ENCODE assay signal across 20 cellular contexts in the genomic region with DNA sequence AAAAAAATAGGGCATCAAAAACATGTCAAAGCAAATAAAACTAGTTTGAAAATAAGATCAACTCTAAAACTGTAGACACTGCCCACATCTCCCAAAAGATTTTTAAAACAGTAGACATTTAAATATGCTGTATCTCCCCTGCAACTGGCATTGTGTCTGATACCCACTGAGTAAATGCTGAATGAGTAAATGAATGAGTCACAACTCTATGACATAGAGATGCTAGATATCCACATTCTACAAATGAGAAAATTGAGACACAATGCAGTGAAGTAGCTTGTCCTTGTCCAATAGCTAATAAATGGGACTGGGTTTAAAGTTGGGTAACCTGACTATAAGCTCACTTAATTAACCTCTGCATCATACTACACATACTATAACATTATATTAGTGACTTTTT. TPM values are rescaled to one million over a fixed set of nuclear protein-coding genes. Genes with fewer than 3 reads are reported as not detected.
DNase-seq lines count a peak whose midpoint lies in the region; ATAC-seq and TF ChIP-seq lines count a peak whose summit lies in the region.
"Had no signal": no experiment of that assay in that cellular context is flagged by ENCODE, and none has a peak within 500 bp of the region (broad histone marks: within the 10 kb centered on the region; RNA-seq: fewer than 3 reads in every experiment).

No MANE protein-coding gene starts in this region.

- ATAC-seq in activated CD8-positive, alpha-beta T cell treated with anti-CD3 and anti-CD28 coated beads for 36 hours, result peak; percentile 61
- no peak for ATAC-seq in activated CD8-positive, alpha-beta T cell treated with anti-CD3 and anti-CD28 coated beads, Interleukin-2, amount 10 ng/mL, durations not matched to agents 7 days and 5 days
- ATAC-seq in stimulated activated naive CD8-positive, alpha-beta T cell treated with anti-CD3 and anti-CD28 coated beads, Interleukin-15, Interleukin-2, amounts not matched to agents 100 U/mL and 50 U/mL, for 24 hours, result peak; percentile 32
- ATAC-seq: upper lobe of right lung had no signal

- no peak for TF ChIP-seq CTCF in activated CD8-positive, alpha-beta T cell treated with anti-CD3 and anti-CD28 coated beads for 36 hours (IDR thresholded peaks at IDR 0.05)
- no peak for TF ChIP-seq CTCF in choroid plexus epithelial cell (conservative IDR thresholded peaks at IDR 0.05; ENCODE audit: low read depth, low read length)

- CTCF ChIA-PET in activated CD8-positive, alpha-beta T cell treated with anti-CD3 and anti-CD28 coated beads for 36 hours (lab: Charles Lee), result no interaction called here
- CTCF ChIA-PET in activated CD8-positive, alpha-beta T cell treated with anti-CD3 and anti-CD28 coated beads, Interleukin-2, amount 10 ng/mL, durations not matched to agents 7 days and 5 days (lab: Charles Lee), result no interaction called here

- no peaks in the 10 kb centered on the region for H3K9me3 Mint-ChIP-seq in activated CD8-positive, alpha-beta T cell treated with anti-CD3 and anti-CD28 coated beads for 36 hours
- no peaks in the 10 kb centered on the region for H3K9me3 Mint-ChIP-seq in activated CD8-positive, alpha-beta T cell treated with anti-CD3 and anti-CD28 coated beads, Interleukin-2, amount 10 ng/mL, durations not matched to agents 7 days and 5 days (ENCODE audit: insufficient read depth)
- H3K9me3 Mint-ChIP-seq: activated CD4-positive, alpha-beta T cell treated with anti-CD3 and anti-CD28 coated beads, Interleukin-2, amount 10 ng/mL, durations not matched to agents 24 days and 14 days; activated naive CD4-positive, alpha-beta T cell treated with anti-CD3 and anti-CD28 coated beads, Interleukin-2, amount 50 U/mL, for 72 hours; neural progenitor cell had no signal

- intact Hi-C loops in activated CD8-positive, alpha-beta T cell treated with anti-CD3 and anti-CD28 coated beads for 36 hours (cut with micrococcal nuclease), result no loop called here

- no peak overlapping the region for H3K27ac Mint-ChIP-seq in activated CD8-positive, alpha-beta T cell treated with anti-CD3 and anti-CD28 coated beads for 36 hours
- no peak overlapping the region for H3K27ac Mint-ChIP-seq in activated CD8-positive, alpha-beta T cell treated with anti-CD3 and anti-CD28 coated beads, Interleukin-2, amount 10 ng/mL, durations not matched to agents 7 days and 5 days
- H3K27ac Mint-ChIP-seq: activated CD4-positive, alpha-beta T cell treated with anti-CD3 and anti-CD28 coated beads, Interleukin-2, amount 10 ng/mL, durations not matched to agents 24 days and 14 days; activated naive CD4-positive, alpha-beta T cell treated with anti-CD3 and anti-CD28 coated beads, Interleukin-2, amount 50 U/mL, for 72 hours; IgD-negative memory B cell; neural progenitor cell had no signal

- peaks cover 28% of the 10 kb centered on the region for H3K27me3 Mint-ChIP-seq in activated CD8-positive, alpha-beta T cell treated with anti-CD3 and anti-CD28 coated beads for 36 hours
- H3K27me3 Mint-ChIP-seq in activated CD8-positive, alpha-beta T cell treated with anti-CD3 and anti-CD28 coated beads, Interleukin-2, amount 10 ng/mL, durations not matched to agents 7 days and 5 days (ENCODE audit: low read depth), result peaks cover 20% of the 10 kb centered on the region

- H3K4me3 Mint-ChIP-seq in activated CD8-positive, alpha-beta T cell treated with anti-CD3 and anti-CD28 coated beads for 36 hours, result no peak overlapping the region
- no peak overlapping the region for H3K4me3 Mint-ChIP-seq in activated CD8-positive, alpha-beta T cell treated with anti-CD3 and anti-CD28 coated beads, Interleukin-2, amount 10 ng/mL, durations not matched to agents 7 days and 5 days
- H3K4me3 Mint-ChIP-seq: activated CD4-positive, alpha-beta T cell treated with anti-CD3 and anti-CD28 coated beads, Interleukin-2, amount 10 ng/mL, durations not matched to agents 24 days and 14 days; IgD-negative memory B cell; neural progenitor cell had no signal

- no peak for DNase-seq in activated CD8-positive, alpha-beta T cell treated with anti-CD3 and anti-CD28 coated beads for 36 hours
- no peak for DNase-seq in activated CD8-positive, alpha-beta T cell treated with anti-CD3 and anti-CD28 coated beads, Interleukin-2, amount 10 ng/mL, durations not matched to agents 7 days and 5 days
- DNase-seq in RKO (ENCODE audit: low spot score), result peak; percentile 61
- peak; percentile 23 for DNase-seq in choroid plexus epithelial cell (ENCODE audit: low read depth)
- DNase-seq in stimulated activated naive CD8-positive, alpha-beta T cell treated with anti-CD3 and anti-CD28 coated beads, Interleukin-15, Interleukin-2, amounts not matched to agents 100 U/mL and 50 U/mL, for 24 hours, result no peak
- no peak for DNase-seq in activated naive CD4-positive, alpha-beta T cell treated with Interleukin-2 at 50 U/mL for 16 hours
- DNase-seq in cerebellar cortex (ENCODE audit: low spot score), result no peak
- DNase-seq in midbrain (lab: John Stamatoyannopoulos, UW), result no peak
- DNase-seq: activated CD4-positive, alpha-beta T cell treated with anti-CD3 and anti-CD28 coated beads, Interleukin-2, amount 10 ng/mL, durations not matched to agents 24 days and 14 days; DMS79; hypothalamus; NCI-H1048; NCI-H748 treated with DMSO at 0.1 percent for 48 hours; PC-9; stomach; upper lobe of right lung had no signal

- no peaks in the 10 kb centered on the region for H3K36me3 Mint-ChIP-seq in activated CD8-positive, alpha-beta T cell treated with anti-CD3 and anti-CD28 coated beads for 36 hours (ENCODE audit: low read depth)
- H3K36me3 Mint-ChIP-seq in activated CD8-positive, alpha-beta T cell treated with anti-CD3 and anti-CD28 coated beads, Interleukin-2, amount 10 ng/mL, durations not matched to agents 7 days and 5 days (ENCODE audit: low read depth), result no peaks in the 10 kb centered on the region
- H3K36me3 Mint-ChIP-seq: activated naive CD4-positive, alpha-beta T cell treated with anti-CD3 and anti-CD28 coated beads, Interleukin-2, amount 50 U/mL, for 72 hours; IgD-negative memory B cell; neural progenitor cell had no signal

- H3K4me3 ChIP-seq in choroid plexus epithelial cell (ENCODE audit: low read depth, low read length), result no peak overlapping the region
- H3K4me3 ChIP-seq: cardiac muscle cell, neural progenitor cell, PC-9, stomach, upper lobe of right lung had no signal

- POLR2A ChIA-PET in activated CD8-positive, alpha-beta T cell treated with anti-CD3 and anti-CD28 coated beads for 36 hours (lab: Charles Lee), result no interaction called here
- POLR2A ChIA-PET in activated CD8-positive, alpha-beta T cell treated with anti-CD3 and anti-CD28 coated beads, Interleukin-2, amount 10 ng/mL, durations not matched to agents 7 days and 5 days (lab: Charles Lee), result no interaction called here

- peaks cover 7% of the 10 kb centered on the region for H3K4me1 Mint-ChIP-seq in activated CD8-positive, alpha-beta T cell treated with anti-CD3 and anti-CD28 coated beads for 36 hours (ENCODE audit: low read depth)
- H3K4me1 Mint-ChIP-seq in activated CD8-positive, alpha-beta T cell treated with anti-CD3 and anti-CD28 coated beads, Interleukin-2, amount 10 ng/mL, durations not matched to agents 7 days and 5 days (ENCODE audit: low read depth), result no peaks in the 10 kb centered on the region
- H3K4me1 Mint-ChIP-seq: activated CD4-positive, alpha-beta T cell treated with anti-CD3 and anti-CD28 coated beads, Interleukin-2, amount 10 ng/mL, durations not matched to agents 24 days and 14 days; IgD-negative memory B cell had no signal

RNA-seq across cellular contexts. Expression of gene MAP1B, which starts 14.0 kb away (rescaled TPM):
- under 1 TPM; 0.09 to 0.25 TPM for total RNA-seq in activated CD8-positive, alpha-beta T cell treated with anti-CD3 and anti-CD28 coated beads for 36 hours
- under 1 TPM in 1 of 2 experiments, not detected in 1; 0.03 TPM for total RNA-seq in activated CD8-positive, alpha-beta T cell treated with anti-CD3 and anti-CD28 coated beads, Interleukin-2, amount 10 ng/mL, durations not matched to agents 7 days and 5 days

Comparison
In these comparisons a context has a peak if more than half of its experiments do, and no peak if none do; other contexts are left out.
1. DNase-seq: peak in RKO (single experiment) and choroid plexus epithelial cell (single experiment); none in activated CD8-positive, alpha-beta T cell treated with anti-CD3 and anti-CD28 coated beads for 36 hours (single experiment), activated CD8-positive, alpha-beta T cell treated with anti-CD3 and anti-CD28 coated beads, Interleukin-2, amount 10 ng/mL, durations not matched to agents 7 days and 5 days (single experiment), stimulated activated naive CD8-positive, alpha-beta T cell treated with anti-CD3 and anti-CD28 coated beads, Interleukin-15, Interleukin-2, amounts not matched to agents 100 U/mL and 50 U/mL, for 24 hours (single experiment), activated naive CD4-positive, alpha-beta T cell treated with Interleukin-2 at 50 U/mL for 16 hours (single experiment), cerebellar cortex (single experiment) and midbrain (single experiment).